ENCODE assay signal across 1 cellular context in genomic region chr17:78883090-78883532, GRCh38.
TF ChIP-seq lines count a peak whose summit lies in the region.

No MANE protein-coding gene starts in this region.

TF ChIP-seq in K562, 482 proteins besides CTCF, POLR2A, EP300 and RAD21 (continued from another document and continues in another):
- TF ChIP-seq CBX3 (IDR thresholded peaks at IDR 0.05; ENCODE audit: borderline replicate concordance in 1 of 2, low read length in 2 of 2) = no peak
- TF ChIP-seq RCOR1 (IDR thresholded peaks at IDR 0.05; ENCODE audit: borderline replicate concordance in 1 of 2, low read depth in 2 of 2, low read length in 2 of 2) = 0 out of 4 replicates have a peak, but pooled peaks of 1 of the 2 experiments have one; percentile 29
- no peak for TF ChIP-seq RUNX1 (IDR thresholded peaks at IDR 0.05; ENCODE audit: low read depth)
- TF ChIP-seq GABPB1 (CRISPR knock-in tag; IDR thresholded peaks at IDR 0.05) = peak; percentile 79; the same call in 1 of the 2 replicates
- no peak for TF ChIP-seq PURB (CRISPR knock-in tag; IDR thresholded peaks at IDR 0.05; ENCODE audit: low read depth)
- no peak for TF ChIP-seq SMAD1 (IDR thresholded peaks at IDR 0.05; ENCODE audit: low read depth, low read length, partially characterized antibody)
- no peak for TF ChIP-seq ARID3A (IDR thresholded peaks at IDR 0.05; ENCODE audit: borderline replicate concordance, low read depth, low read length)
- TF ChIP-seq, protein P1, sequence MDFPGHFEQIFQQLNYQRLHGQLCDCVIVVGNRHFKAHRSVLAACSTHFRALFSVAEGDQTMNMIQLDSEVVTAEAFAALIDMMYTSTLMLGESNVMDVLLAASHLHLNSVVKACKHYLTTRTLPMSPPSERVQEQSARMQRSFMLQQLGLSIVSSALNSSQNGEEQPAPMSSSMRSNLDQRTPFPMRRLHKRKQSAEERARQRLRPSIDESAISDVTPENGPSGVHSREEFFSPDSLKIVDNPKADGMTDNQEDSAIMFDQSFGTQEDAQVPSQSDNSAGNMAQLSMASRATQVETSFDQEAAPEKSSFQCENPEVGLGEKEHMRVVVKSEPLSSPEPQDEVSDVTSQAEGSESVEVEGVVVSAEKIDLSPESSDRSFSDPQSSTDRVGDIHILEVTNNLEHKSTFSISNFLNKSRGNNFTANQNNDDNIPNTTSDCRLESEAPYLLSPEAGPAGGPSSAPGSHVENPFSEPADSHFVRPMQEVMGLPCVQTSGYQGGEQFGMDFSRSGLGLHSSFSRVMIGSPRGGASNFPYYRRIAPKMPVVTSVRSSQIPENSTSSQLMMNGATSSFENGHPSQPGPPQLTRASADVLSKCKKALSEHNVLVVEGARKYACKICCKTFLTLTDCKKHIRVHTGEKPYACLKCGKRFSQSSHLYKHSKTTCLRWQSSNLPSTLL (IDR thresholded peaks at IDR 0.05) = no peak
- TF ChIP-seq SNRNP70 (optimal IDR thresholded peaks at IDR 0.05; ENCODE audit: low read depth, low read length) = no peak
- no peak for TF ChIP-seq PYGO2 (tag; IDR thresholded peaks at IDR 0.05)
- TF ChIP-seq ILF3 (IDR thresholded peaks at IDR 0.05; ENCODE audit: borderline replicate concordance) = no peak
- TF ChIP-seq HDAC1 (IDR thresholded peaks at IDR 0.05) = peak in 1 of 2 experiments; percentile 44; a peak in 1 of 4 replicates
- TF ChIP-seq ZNF224 (CRISPR knock-in tag; IDR thresholded peaks at IDR 0.05) = no peak
- TF ChIP-seq ZNF436 (CRISPR knock-in tag; IDR thresholded peaks at IDR 0.05) = no peak
- TF ChIP-seq MNT (conservative IDR thresholded peaks at IDR 0.05) = peak in 1 of 2 experiments; percentile 57; a peak in 2 of 4 replicates
- 0 out of 2 replicates have a peak, but pooled peaks have one; percentile 17 for TF ChIP-seq CREM (IDR thresholded peaks at IDR 0.05; ENCODE audit: low read depth)
- no peak for TF ChIP-seq L3MBTL2 (IDR thresholded peaks at IDR 0.05)
- TF ChIP-seq TRIM25 (IDR thresholded peaks at IDR 0.05; ENCODE audit: borderline replicate concordance) = no peak
- TF ChIP-seq ZNF76 (CRISPR knock-in tag; IDR thresholded peaks at IDR 0.05; ENCODE audit: borderline replicate concordance) = no peak
- no peak for TF ChIP-seq OTX1 (CRISPR knock-in tag; IDR thresholded peaks at IDR 0.05)
- no peak for TF ChIP-seq ETV6 (IDR thresholded peaks at IDR 0.05; ENCODE audit: borderline replicate concordance in 1 of 2, low read depth in 2 of 2, low read length in 1 of 2)
- TF ChIP-seq ETV6 (CRISPR knock-in tag; IDR thresholded peaks at IDR 0.05; ENCODE audit: borderline replicate concordance) = no peak
- peak; percentile 74; the same call in 1 of the 2 replicates for TF ChIP-seq ZBTB40 (IDR thresholded peaks at IDR 0.05)
- no peak for TF ChIP-seq ZBTB40 (CRISPR knock-in tag; IDR thresholded peaks at IDR 0.05)
- no peak for TF ChIP-seq CBX2 (IDR thresholded peaks at IDR 0.05; ENCODE audit: insufficient read depth, low read length, poor library complexity, severe bottlenecking)
- no peak for TF ChIP-seq BMI1 (IDR thresholded peaks at IDR 0.05; ENCODE audit: low read length)
- TF ChIP-seq ARID1B (IDR thresholded peaks at IDR 0.05) = peak; percentile 65
- peak; percentile 76 for TF ChIP-seq C11orf30 (IDR thresholded peaks at IDR 0.05; ENCODE audit: low read depth)
- no peak for TF ChIP-seq RBBP5 (IDR thresholded peaks at IDR 0.05; ENCODE audit: borderline replicate concordance, insufficient read depth, low read length, poor library complexity, severe bottlenecking)
- TF ChIP-seq, protein P2, sequence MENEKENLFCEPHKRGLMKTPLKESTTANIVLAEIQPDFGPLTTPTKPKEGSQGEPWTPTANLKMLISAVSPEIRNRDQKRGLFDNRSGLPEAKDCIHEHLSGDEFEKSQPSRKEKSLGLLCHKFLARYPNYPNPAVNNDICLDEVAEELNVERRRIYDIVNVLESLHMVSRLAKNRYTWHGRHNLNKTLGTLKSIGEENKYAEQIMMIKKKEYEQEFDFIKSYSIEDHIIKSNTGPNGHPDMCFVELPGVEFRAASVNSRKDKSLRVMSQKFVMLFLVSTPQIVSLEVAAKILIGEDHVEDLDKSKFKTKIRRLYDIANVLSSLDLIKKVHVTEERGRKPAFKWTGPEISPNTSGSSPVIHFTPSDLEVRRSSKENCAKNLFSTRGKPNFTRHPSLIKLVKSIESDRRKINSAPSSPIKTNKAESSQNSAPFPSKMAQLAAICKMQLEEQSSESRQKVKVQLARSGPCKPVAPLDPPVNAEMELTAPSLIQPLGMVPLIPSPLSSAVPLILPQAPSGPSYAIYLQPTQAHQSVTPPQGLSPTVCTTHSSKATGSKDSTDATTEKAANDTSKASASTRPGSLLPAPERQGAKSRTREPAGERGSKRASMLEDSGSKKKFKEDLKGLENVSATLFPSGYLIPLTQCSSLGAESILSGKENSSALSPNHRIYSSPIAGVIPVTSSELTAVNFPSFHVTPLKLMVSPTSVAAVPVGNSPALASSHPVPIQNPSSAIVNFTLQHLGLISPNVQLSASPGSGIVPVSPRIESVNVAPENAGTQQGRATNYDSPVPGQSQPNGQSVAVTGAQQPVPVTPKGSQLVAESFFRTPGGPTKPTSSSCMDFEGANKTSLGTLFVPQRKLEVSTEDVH (IDR thresholded peaks at IDR 0.05; ENCODE audit: low read depth, partially characterized antibody) = no peak
- TF ChIP-seq RAD51 (IDR thresholded peaks at IDR 0.05; ENCODE audit: borderline replicate concordance, low read depth) = no peak
- TF ChIP-seq TBL1XR1 (IDR thresholded peaks at IDR 0.05; ENCODE audit: low read length in 2 of 2) = no peak
- no peak; the same call in 1 of the 2 replicates for TF ChIP-seq NR2C1 (IDR thresholded peaks at IDR 0.05)
- TF ChIP-seq NR2C1 (tag; IDR thresholded peaks at IDR 0.05) = peak; percentile 76
- no peak for TF ChIP-seq MCM2 (IDR thresholded peaks at IDR 0.05; ENCODE audit: low read depth)
- TF ChIP-seq DACH1 (IDR thresholded peaks at IDR 0.05; ENCODE audit: partially characterized antibody) = no peak
- 0 out of 2 replicates have a peak, but pooled peaks have one; percentile 39 for TF ChIP-seq GATAD2B (IDR thresholded peaks at IDR 0.05; ENCODE audit: borderline replicate concordance)
- 0 out of 4 replicates have a peak, but pooled peaks have one; percentile 28 to 43 for TF ChIP-seq FOXK2 (conservative IDR thresholded peaks at IDR 0.05 in 1 of 2, IDR thresholded peaks at IDR 0.05 in 1 of 2; ENCODE audit: low read depth in 2 of 2)
- TF ChIP-seq ZNF316 (IDR thresholded peaks at IDR 0.05) = peak; percentile 64
- TF ChIP-seq EGR1 (conservative IDR thresholded peaks at IDR 0.05) = peak; percentile 54; the same call in 1 of the 2 replicates
- no peak for TF ChIP-seq ZFP1 (CRISPR knock-in tag; IDR thresholded peaks at IDR 0.05)
- no peak for TF ChIP-seq ZNF561 (CRISPR knock-in tag; conservative IDR thresholded peaks at IDR 0.05)
- TF ChIP-seq RBFOX2 (IDR thresholded peaks at IDR 0.05; ENCODE audit: low read depth, low read length) = 0 out of 2 replicates have a peak, but pooled peaks have one; percentile 42
